Comparison of ENCODE assay signal across 1 cellular context in genomic region chr10:77405771-77406241, GRCh38.
TF ChIP-seq lines count a peak whose summit lies in the region.

No MANE protein-coding gene starts in this region.

TF ChIP-seq in HEK293, 187 proteins besides CTCF, POLR2A, EP300 and RAD21 (continued from another document):
- TF ChIP-seq ZSCAN30 (tag by site-specific recombination; IDR thresholded peaks at IDR 0.05) (0 out of 2 replicates have a peak, but pooled peaks have one; percentile 15), ZNF843 (tag by site-specific recombination; IDR thresholded peaks at IDR 0.05) (0 out of 2 replicates have a peak, but pooled peaks have one; percentile 29), ZNF561 (tag by site-specific recombination; IDR thresholded peaks at IDR 0.05; ENCODE audit: borderline replicate concordance) (peak; percentile 55; the same call in 1 of the 2 replicates), ZNF335 (tag by site-specific recombination; conservative IDR thresholded peaks at IDR 0.05) (peak; percentile 85), SP3 (tag by site-specific recombination; IDR thresholded peaks at IDR 0.05) (peak; percentile 52), ZNF777 (tag by site-specific recombination; IDR thresholded peaks at IDR 0.05; ENCODE audit: borderline replicate concordance) (no peak), ZBTB8A (tag by site-specific recombination; IDR thresholded peaks at IDR 0.05) (no peak), INSM2 (tag by site-specific recombination; IDR thresholded peaks at IDR 0.05) (no peak), MZF1 (tag by site-specific recombination; IDR thresholded peaks at IDR 0.05; ENCODE audit: borderline replicate concordance) (0 out of 2 replicates have a peak, but pooled peaks have one; percentile 38), GLIS1 (tag by site-specific recombination; IDR thresholded peaks at IDR 0.05) (peak; percentile 83), ZEB2 (tag by site-specific recombination; IDR thresholded peaks at IDR 0.05) (peak; percentile 36; the same call in 1 of the 2 replicates), ZNF266 (tag by site-specific recombination; IDR thresholded peaks at IDR 0.05; ENCODE audit: low read depth) (no peak), ZNF416 (tag by site-specific recombination; IDR thresholded peaks at IDR 0.05) (no peak), ZFP3 (tag by site-specific recombination; IDR thresholded peaks at IDR 0.05; ENCODE audit: low read depth) (no peak), HOXD13 (CRISPR knock-in tag; IDR thresholded peaks at IDR 0.05; ENCODE audit: borderline replicate concordance) (no peak), KLF9 (tag by site-specific recombination; IDR thresholded peaks at IDR 0.05; ENCODE audit: low read depth) (peak; percentile 96), YY1 (tag by site-specific recombination; IDR thresholded peaks at IDR 0.05) (no peak), ZNF223 (tag by site-specific recombination; IDR thresholded peaks at IDR 0.05) (no peak), TRIM28 (IDR thresholded peaks at IDR 0.05; ENCODE audit: borderline replicate concordance, low read length) (peak; percentile 35; the same call in 1 of the 2 replicates), SCRT1 (tag by site-specific recombination; IDR thresholded peaks at IDR 0.05; ENCODE audit: borderline replicate concordance) (0 out of 2 replicates have a peak, but pooled peaks have one; percentile 51), ZNF626 (tag by site-specific recombination; IDR thresholded peaks at IDR 0.05) (no peak), PATZ1 (tag by site-specific recombination; IDR thresholded peaks at IDR 0.05) (peak; percentile 87), ZNF423 (tag by site-specific recombination; IDR thresholded peaks at IDR 0.05) (peak; percentile 37; the same call in 1 of the 2 replicates), ZBTB17 (tag by site-specific recombination; IDR thresholded peaks at IDR 0.05) (0 out of 2 replicates have a peak, but pooled peaks have one; percentile 13), ZNF580 (tag by site-specific recombination; IDR thresholded peaks at IDR 0.05) (no peak), ZBTB48 (tag by site-specific recombination; IDR thresholded peaks at IDR 0.05) (peak; percentile 80), ZNF394 (tag by site-specific recombination; IDR thresholded peaks at IDR 0.05; ENCODE audit: borderline replicate concordance) (peak; percentile 81), ZFHX2 (tag by site-specific recombination; conservative IDR thresholded peaks at IDR 0.05) (peak; percentile 88), GFI1B (tag by site-specific recombination; IDR thresholded peaks at IDR 0.05) (no peak), EGR2 (tag by site-specific recombination; IDR thresholded peaks at IDR 0.05; ENCODE audit: low read depth) (peak; percentile 74; the same call in 1 of the 2 replicates), ZNF600 (tag by site-specific recombination; IDR thresholded peaks at IDR 0.05) (peak; percentile 77), IKZF3 (tag by site-specific recombination; IDR thresholded peaks at IDR 0.05) (peak; percentile 95), KLF16 (tag by site-specific recombination; IDR thresholded peaks at IDR 0.05) (peak; percentile 83), ZNF398 (tag by site-specific recombination; IDR thresholded peaks at IDR 0.05) (peak; percentile 40; the same call in 1 of the 2 replicates), ZNF558 (tag by site-specific recombination; IDR thresholded peaks at IDR 0.05) (peak; percentile 39; the same call in 1 of the 2 replicates), PRDM4 (tag by site-specific recombination; IDR thresholded peaks at IDR 0.05) (no peak), ZBTB1 (tag by site-specific recombination; IDR thresholded peaks at IDR 0.05) (no peak), WT1 (tag by site-specific recombination; IDR thresholded peaks at IDR 0.05) (peak; percentile 65), ZXDB (tag by site-specific recombination; IDR thresholded peaks at IDR 0.05) (no peak), ZSCAN4 (tag by site-specific recombination; IDR thresholded peaks at IDR 0.05) (no peak), PRDM10 (tag by site-specific recombination; IDR thresholded peaks at IDR 0.05) (peak; percentile 43; the same call in 1 of the 2 replicates)
